Comparison of ENCODE assay signal across 1 cellular context in the genomic region with DNA sequence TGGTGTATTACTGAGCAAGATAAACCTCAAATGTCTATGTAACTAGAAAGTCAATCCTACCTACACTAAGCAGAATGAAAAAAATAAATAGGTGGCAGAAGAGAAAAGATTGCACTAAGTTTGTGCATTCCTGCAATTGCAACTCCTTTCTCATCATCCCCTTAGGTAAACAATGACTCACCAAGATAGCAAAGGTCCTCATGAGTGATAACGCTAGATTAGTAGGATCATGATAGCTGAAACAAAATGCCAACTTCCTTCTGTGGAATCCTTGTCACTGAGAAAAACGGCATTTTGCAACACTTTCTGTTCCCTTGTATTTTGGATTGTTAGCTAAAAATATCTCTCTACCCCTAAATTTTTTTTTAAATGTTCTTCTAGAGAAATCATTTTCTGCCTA.
TF ChIP-seq lines count a peak whose summit lies in the region.

No MANE protein-coding gene starts in this region.

TF ChIP-seq in K562, 482 proteins besides CTCF, POLR2A, EP300 and RAD21 (continues in another document):
- TF ChIP-seq ZNF584 (CRISPR knock-in tag; IDR thresholded peaks at IDR 0.05; ENCODE audit: low read depth) (no peak), ZNF12 (CRISPR knock-in tag; IDR thresholded peaks at IDR 0.05) (no peak), HMG20A (CRISPR knock-in tag; conservative IDR thresholded peaks at IDR 0.05) (no peak), ZZZ3 (IDR thresholded peaks at IDR 0.05) (no peak), RBM17 (IDR thresholded peaks at IDR 0.05; ENCODE audit: borderline replicate concordance, low read depth, low read length) (no peak), NCOA1 (IDR thresholded peaks at IDR 0.05; ENCODE audit: low read depth) (no peak), NONO (IDR thresholded peaks at IDR 0.05; ENCODE audit: low read depth in 2 of 2, low read length in 1 of 2) (no peak), SOX6 (IDR thresholded peaks at IDR 0.05) (peak; percentile 55; the same call in 1 of the 2 replicates), SMARCE1 (IDR thresholded peaks at IDR 0.05) (peak; percentile 75; the same call in 1 of the 2 replicates), CBFA2T3 (IDR thresholded peaks at IDR 0.05) (0 out of 2 replicates have a peak, but pooled peaks have one; percentile 11), TRIM24 (IDR thresholded peaks at IDR 0.05) (peak in 1 of 2 experiments; percentile 13; a peak in 1 of 4 replicates), SMARCA4 (IDR thresholded peaks at IDR 0.05) (peak; percentile 64; the same call in 1 of the 2 replicates), FOSL1 (tag; conservative IDR thresholded peaks at IDR 0.05) (peak; percentile 91), ZNF184 (CRISPR knock-in tag; IDR thresholded peaks at IDR 0.05) (no peak), ZEB2 (IDR thresholded peaks at IDR 0.05) (no peak), KHSRP (IDR thresholded peaks at IDR 0.05) (no peak), DNMT1 (IDR thresholded peaks at IDR 0.05) (no peak), HNRNPUL1 (IDR thresholded peaks at IDR 0.05; ENCODE audit: low read length) (no peak), ZBTB17 (CRISPR knock-in tag; IDR thresholded peaks at IDR 0.05) (no peak), JUND (IDR thresholded peaks at IDR 0.05; ENCODE audit: borderline replicate concordance, low read depth, low read length) (peak; percentile 82), JUND (tag; IDR thresholded peaks at IDR 0.05; ENCODE audit: borderline replicate concordance, low read depth, low read length) (peak; percentile 93; the same call in 2 of the 3 replicates), ZNF134 (CRISPR knock-in tag; conservative IDR thresholded peaks at IDR 0.05) (no peak), ZBTB7A (IDR thresholded peaks at IDR 0.05; ENCODE audit: borderline replicate concordance, control insufficient read depth, low read depth, low read length) (no peak), TEAD4 (IDR thresholded peaks at IDR 0.05; ENCODE audit: low read length) (peak; percentile 34; the same call in 1 of the 2 replicates), TEAD4 (CRISPR knock-in tag; IDR thresholded peaks at IDR 0.05; ENCODE audit: borderline replicate concordance) (no peak), MBD2 (IDR thresholded peaks at IDR 0.05; ENCODE audit: borderline replicate concordance, low read depth) (no peak), EP400 (IDR thresholded peaks at IDR 0.05) (no peak), JUN (IDR thresholded peaks at IDR 0.05; ENCODE audit: borderline replicate concordance, low read depth, low read length) (0 out of 2 replicates have a peak, but pooled peaks have one; percentile 26), JUN (CRISPR knock-in tag; IDR thresholded peaks at IDR 0.05; ENCODE audit: borderline replicate concordance) (no peak), STAT5A (IDR thresholded peaks at IDR 0.05; ENCODE audit: borderline replicate concordance, low read length) (no peak), CHD1 (IDR thresholded peaks at IDR 0.05; ENCODE audit: low read length) (no peak), GABPA (tag; conservative IDR thresholded peaks at IDR 0.05; ENCODE audit: low read depth) (no peak), ILK (tag; IDR thresholded peaks at IDR 0.05; ENCODE audit: borderline replicate concordance, low read depth) (no peak), COPS2 (conservative IDR thresholded peaks at IDR 0.05) (no peak), FOXA3 (CRISPR knock-in tag; conservative IDR thresholded peaks at IDR 0.05 in 1 of 2, IDR thresholded peaks at IDR 0.05 in 1 of 2) (peak in 1 of 2 experiments; percentile 95; a peak in 2 of 4 replicates), SETDB1 (IDR thresholded peaks at IDR 0.05; ENCODE audit: low read length) (no peak), DPF2 (IDR thresholded peaks at IDR 0.05) (0 out of 2 replicates have a peak, but pooled peaks have one; percentile 28), RCOR1 (IDR thresholded peaks at IDR 0.05; ENCODE audit: borderline replicate concordance in 1 of 2, low read depth in 2 of 2, low read length in 2 of 2) (no peak), CTBP1 (IDR thresholded peaks at IDR 0.05; ENCODE audit: borderline replicate concordance) (peak; percentile 33; the same call in 1 of the 2 replicates)
- TF ChIP-seq, protein P1, sequence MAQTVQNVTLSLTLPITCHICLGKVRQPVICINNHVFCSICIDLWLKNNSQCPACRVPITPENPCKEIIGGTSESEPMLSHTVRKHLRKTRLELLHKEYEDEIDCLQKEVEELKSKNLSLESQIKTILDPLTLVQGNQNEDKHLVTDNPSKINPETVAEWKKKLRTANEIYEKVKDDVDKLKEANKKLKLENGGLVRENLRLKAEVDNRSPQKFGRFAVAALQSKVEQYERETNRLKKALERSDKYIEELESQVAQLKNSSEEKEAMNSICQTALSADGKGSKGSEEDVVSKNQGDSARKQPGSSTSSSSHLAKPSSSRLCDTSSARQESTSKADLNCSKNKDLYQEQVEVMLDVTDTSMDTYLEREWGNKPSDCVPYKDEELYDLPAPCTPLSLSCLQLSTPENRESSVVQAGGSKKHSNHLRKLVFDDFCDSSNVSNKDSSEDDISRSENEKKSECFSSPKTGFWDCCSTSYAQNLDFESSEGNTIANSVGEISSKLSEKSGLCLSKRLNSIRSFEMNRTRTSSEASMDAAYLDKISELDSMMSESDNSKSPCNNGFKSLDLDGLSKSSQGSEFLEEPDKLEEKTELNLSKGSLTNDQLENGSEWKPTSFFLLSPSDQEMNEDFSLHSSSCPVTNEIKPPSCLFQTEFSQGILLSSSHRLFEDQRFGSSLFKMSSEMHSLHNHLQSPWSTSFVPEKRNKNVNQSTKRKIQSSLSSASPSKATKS (CRISPR knock-in tag; IDR thresholded peaks at IDR 0.05) = no peak
- TF ChIP-seq, protein P2, sequence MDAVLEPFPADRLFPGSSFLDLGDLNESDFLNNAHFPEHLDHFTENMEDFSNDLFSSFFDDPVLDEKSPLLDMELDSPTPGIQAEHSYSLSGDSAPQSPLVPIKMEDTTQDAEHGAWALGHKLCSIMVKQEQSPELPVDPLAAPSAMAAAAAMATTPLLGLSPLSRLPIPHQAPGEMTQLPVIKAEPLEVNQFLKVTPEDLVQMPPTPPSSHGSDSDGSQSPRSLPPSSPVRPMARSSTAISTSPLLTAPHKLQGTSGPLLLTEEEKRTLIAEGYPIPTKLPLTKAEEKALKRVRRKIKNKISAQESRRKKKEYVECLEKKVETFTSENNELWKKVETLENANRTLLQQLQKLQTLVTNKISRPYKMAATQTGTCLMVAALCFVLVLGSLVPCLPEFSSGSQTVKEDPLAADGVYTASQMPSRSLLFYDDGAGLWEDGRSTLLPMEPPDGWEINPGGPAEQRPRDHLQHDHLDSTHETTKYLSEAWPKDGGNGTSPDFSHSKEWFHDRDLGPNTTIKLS (IDR thresholded peaks at IDR 0.05; ENCODE audit: borderline replicate concordance, low read depth) = no peak
- TF ChIP-seq, protein P3, sequence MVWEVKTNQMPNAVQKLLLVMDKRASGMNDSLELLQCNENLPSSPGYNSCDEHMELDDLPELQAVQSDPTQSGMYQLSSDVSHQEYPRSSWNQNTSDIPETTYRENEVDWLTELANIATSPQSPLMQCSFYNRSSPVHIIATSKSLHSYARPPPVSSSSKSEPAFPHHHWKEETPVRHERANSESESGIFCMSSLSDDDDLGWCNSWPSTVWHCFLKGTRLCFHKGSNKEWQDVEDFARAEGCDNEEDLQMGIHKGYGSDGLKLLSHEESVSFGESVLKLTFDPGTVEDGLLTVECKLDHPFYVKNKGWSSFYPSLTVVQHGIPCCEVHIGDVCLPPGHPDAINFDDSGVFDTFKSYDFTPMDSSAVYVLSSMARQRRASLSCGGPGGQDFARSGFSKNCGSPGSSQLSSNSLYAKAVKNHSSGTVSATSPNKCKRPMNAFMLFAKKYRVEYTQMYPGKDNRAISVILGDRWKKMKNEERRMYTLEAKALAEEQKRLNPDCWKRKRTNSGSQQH (CRISPR knock-in tag; IDR thresholded peaks at IDR 0.05) = no peak
- TF ChIP-seq, protein P4, sequence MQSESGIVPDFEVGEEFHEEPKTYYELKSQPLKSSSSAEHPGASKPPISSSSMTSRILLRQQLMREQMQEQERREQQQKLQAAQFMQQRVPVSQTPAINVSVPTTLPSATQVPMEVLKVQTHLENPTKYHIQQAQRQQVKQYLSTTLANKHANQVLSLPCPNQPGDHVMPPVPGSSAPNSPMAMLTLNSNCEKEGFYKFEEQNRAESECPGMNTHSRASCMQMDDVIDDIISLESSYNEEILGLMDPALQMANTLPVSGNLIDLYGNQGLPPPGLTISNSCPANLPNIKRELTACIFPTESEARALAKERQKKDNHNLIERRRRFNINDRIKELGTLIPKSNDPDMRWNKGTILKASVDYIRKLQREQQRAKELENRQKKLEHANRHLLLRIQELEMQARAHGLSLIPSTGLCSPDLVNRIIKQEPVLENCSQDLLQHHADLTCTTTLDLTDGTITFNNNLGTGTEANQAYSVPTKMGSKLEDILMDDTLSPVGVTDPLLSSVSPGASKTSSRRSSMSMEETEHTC (IDR thresholded peaks at IDR 0.05) = no peak
- TF ChIP-seq, protein P5, sequence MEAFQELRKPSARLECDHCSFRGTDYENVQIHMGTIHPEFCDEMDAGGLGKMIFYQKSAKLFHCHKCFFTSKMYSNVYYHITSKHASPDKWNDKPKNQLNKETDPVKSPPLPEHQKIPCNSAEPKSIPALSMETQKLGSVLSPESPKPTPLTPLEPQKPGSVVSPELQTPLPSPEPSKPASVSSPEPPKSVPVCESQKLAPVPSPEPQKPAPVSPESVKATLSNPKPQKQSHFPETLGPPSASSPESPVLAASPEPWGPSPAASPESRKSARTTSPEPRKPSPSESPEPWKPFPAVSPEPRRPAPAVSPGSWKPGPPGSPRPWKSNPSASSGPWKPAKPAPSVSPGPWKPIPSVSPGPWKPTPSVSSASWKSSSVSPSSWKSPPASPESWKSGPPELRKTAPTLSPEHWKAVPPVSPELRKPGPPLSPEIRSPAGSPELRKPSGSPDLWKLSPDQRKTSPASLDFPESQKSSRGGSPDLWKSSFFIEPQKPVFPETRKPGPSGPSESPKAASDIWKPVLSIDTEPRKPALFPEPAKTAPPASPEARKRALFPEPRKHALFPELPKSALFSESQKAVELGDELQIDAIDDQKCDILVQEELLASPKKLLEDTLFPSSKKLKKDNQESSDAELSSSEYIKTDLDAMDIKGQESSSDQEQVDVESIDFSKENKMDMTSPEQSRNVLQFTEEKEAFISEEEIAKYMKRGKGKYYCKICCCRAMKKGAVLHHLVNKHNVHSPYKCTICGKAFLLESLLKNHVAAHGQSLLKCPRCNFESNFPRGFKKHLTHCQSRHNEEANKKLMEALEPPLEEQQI (IDR thresholded peaks at IDR 0.05) = no peak
- TF ChIP-seq, protein P6, sequence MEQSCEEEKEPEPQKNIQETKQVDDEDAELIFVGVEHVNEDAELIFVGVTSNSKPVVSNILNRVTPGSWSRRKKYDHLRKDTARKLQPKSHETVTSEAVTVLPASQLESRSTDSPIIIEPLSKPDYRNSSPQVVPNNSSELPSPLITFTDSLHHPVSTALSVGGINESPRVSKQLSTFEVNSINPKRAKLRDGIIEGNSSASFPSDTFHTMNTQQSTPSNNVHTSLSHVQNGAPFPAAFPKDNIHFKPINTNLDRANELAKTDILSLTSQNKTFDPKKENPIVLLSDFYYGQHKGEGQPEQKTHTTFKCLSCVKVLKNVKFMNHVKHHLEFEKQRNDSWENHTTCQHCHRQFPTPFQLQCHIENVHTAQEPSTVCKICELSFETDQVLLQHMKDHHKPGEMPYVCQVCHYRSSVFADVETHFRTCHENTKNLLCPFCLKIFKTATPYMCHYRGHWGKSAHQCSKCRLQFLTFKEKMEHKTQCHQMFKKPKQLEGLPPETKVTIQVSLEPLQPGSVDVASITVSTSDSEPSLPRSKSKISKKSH (CRISPR knock-in tag; IDR thresholded peaks at IDR 0.05) = no peak
- TF ChIP-seq, protein P7, sequence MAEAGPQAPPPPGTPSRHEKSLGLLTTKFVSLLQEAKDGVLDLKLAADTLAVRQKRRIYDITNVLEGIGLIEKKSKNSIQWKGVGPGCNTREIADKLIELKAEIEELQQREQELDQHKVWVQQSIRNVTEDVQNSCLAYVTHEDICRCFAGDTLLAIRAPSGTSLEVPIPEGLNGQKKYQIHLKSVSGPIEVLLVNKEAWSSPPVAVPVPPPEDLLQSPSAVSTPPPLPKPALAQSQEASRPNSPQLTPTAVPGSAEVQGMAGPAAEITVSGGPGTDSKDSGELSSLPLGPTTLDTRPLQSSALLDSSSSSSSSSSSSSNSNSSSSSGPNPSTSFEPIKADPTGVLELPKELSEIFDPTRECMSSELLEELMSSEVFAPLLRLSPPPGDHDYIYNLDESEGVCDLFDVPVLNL (CRISPR knock-in tag; IDR thresholded peaks at IDR 0.05; ENCODE audit: low read depth) = no peak
- TF ChIP-seq, protein P8, sequence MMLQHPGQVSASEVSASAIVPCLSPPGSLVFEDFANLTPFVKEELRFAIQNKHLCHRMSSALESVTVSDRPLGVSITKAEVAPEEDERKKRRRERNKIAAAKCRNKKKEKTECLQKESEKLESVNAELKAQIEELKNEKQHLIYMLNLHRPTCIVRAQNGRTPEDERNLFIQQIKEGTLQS (IDR thresholded peaks at IDR 0.05) = peak; percentile 69
- TF ChIP-seq, protein P8 (CRISPR knock-in tag; conservative IDR thresholded peaks at IDR 0.05) = no peak
- TF ChIP-seq, protein P9, sequence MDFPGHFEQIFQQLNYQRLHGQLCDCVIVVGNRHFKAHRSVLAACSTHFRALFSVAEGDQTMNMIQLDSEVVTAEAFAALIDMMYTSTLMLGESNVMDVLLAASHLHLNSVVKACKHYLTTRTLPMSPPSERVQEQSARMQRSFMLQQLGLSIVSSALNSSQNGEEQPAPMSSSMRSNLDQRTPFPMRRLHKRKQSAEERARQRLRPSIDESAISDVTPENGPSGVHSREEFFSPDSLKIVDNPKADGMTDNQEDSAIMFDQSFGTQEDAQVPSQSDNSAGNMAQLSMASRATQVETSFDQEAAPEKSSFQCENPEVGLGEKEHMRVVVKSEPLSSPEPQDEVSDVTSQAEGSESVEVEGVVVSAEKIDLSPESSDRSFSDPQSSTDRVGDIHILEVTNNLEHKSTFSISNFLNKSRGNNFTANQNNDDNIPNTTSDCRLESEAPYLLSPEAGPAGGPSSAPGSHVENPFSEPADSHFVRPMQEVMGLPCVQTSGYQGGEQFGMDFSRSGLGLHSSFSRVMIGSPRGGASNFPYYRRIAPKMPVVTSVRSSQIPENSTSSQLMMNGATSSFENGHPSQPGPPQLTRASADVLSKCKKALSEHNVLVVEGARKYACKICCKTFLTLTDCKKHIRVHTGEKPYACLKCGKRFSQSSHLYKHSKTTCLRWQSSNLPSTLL (IDR thresholded peaks at IDR 0.05) = no peak
- TF ChIP-seq, protein P10, sequence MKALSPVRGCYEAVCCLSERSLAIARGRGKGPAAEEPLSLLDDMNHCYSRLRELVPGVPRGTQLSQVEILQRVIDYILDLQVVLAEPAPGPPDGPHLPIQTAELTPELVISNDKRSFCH (CRISPR knock-in tag; IDR thresholded peaks at IDR 0.05) = no peak
- TF ChIP-seq, protein P10 (tag; IDR thresholded peaks at IDR 0.05) = no peak
